15 cellular contexts compared by ENCODE assay signal in genomic region chr7:16062269-16062668, GRCh38.
A peak's percentile ranks its signal among the peaks of the same experiment; 100 is the strongest.
DNase-seq lines count a peak whose midpoint lies in the region; ATAC-seq and TF ChIP-seq lines count a peak whose summit lies in the region.
"Had no signal": no experiment of that assay in that cellular context is flagged by ENCODE, and none has a peak within 500 bp of the region (broad histone marks: within the 10 kb centered on the region; RNA-seq: fewer than 3 reads in every experiment).

No MANE protein-coding gene starts in this region.

- CTCF ChIA-PET in MCF 10A (lab: Yijun Ruan, JAX): interaction anchor here (1.4 kb wide), 1 partner anchor 9 kb away, joined by 4 read pairs; no protein-coding TSS in a partner anchor

- H3K27me3 ChIP-seq in right cardiac atrium (ENCODE audit: control insufficient read depth, insufficient read depth) (no peaks in the 10 kb centered on the region), tibial nerve (no peaks in the 10 kb centered on the region)

- H3K27me3 Mint-ChIP-seq in HFFc6 (ENCODE audit: insufficient read depth) (peaks cover 2% of the 10 kb centered on the region), MCF 10A (ENCODE audit: insufficient read depth, unreplicated experiment) (peaks cover 78% of the 10 kb centered on the region)
- H3K27me3 Mint-ChIP-seq: activated naive CD4-positive, alpha-beta T cell treated with anti-CD3 and anti-CD28 coated beads, Interleukin-2, amount 10 ng/mL, durations not matched to agents 7 days and 5 days had no signal

- intact Hi-C loops in MCF 10A (cut with micrococcal nuclease) (no loop called here), right cardiac atrium (cut with DNase I) (loop anchor here in 1 of 4 donors (10.0 kb wide), 2 partner anchors 227 to 377 kb away; partner anchors contain the start of gene MEOX2)

- H3K36me3 ChIP-seq in tibial nerve: no peaks in the 10 kb centered on the region

- H3K9me3 ChIP-seq in right cardiac atrium (ENCODE audit: control insufficient read depth, low read length) (no peaks in the 10 kb centered on the region), tibial nerve (no peaks in the 10 kb centered on the region)

- H3K9me3 Mint-ChIP-seq in HFFc6: no peaks in the 10 kb centered on the region
- H3K9me3 Mint-ChIP-seq in MCF 10A (ENCODE audit: unreplicated experiment): no peaks in the 10 kb centered on the region
- H3K9me3 Mint-ChIP-seq: activated CD4-positive, alpha-beta memory T cell treated with anti-CD3 and anti-CD28 coated beads for 36 hours; activated naive CD4-positive, alpha-beta T cell treated with anti-CD3 and anti-CD28 coated beads, Interleukin-2, amount 10 ng/mL, durations not matched to agents 7 days and 5 days; memory B cell; stimulated activated naive CD8-positive, alpha-beta T cell treated with anti-CD3 and anti-CD28 coated beads, Interleukin-15, Interleukin-2, amounts not matched to agents 100 ng/mL and 50 ng/mL, for 24 hours had no signal

- DNase-seq in HFFc6 (peak; percentile 69), MCF 10A (ENCODE audit: unreplicated experiment) (peak; percentile 12), right cardiac atrium (no peak), tibial nerve (ENCODE audit: low spot score in 2 of 2) (no peak), Kasumi-1 (lab: John Stamatoyannopoulos, UW) (no peak), SHP77 treated with DMSO at 0.1 percent for 48 hours (lab: John Stamatoyannopoulos, UW) (no peak)
- DNase-seq: activated CD4-positive, alpha-beta memory T cell treated with anti-CD3 and anti-CD28 coated beads for 36 hours; activated naive CD4-positive, alpha-beta T cell treated with anti-CD3 and anti-CD28 coated beads, Interleukin-2, amount 10 ng/mL, durations not matched to agents 7 days and 5 days; GDM1; NCI-H2081; stimulated activated CD4-positive, alpha-beta T cell treated with anti-CD3 and anti-CD28 coated beads, Interleukin-15, amount 100 ng/mL, for 24 hours had no signal

- peak; percentile 71 to 75 for ATAC-seq in right cardiac atrium
- no peak for ATAC-seq in HG03521 (IDR thresholded peaks at IDR 0.05; ENCODE audit: unreplicated experiment)

- no peak overlapping the region for H3K27ac ChIP-seq in right cardiac atrium (ENCODE audit: low read length)
- peak overlapping the region in 3 of 4 donors; percentile 50 to 86 (median 63) for H3K27ac ChIP-seq in tibial nerve
- H3K27ac ChIP-seq: RWPE1 had no signal

- no peak for TF ChIP-seq POLR2A in tibial nerve (IDR thresholded peaks at IDR 0.05)

- H3K4me3 Mint-ChIP-seq in HFFc6: peak overlapping the region; percentile 6; the same call in 1 of the 2 replicates
- no peak overlapping the region for H3K4me3 Mint-ChIP-seq in MCF 10A (ENCODE audit: unreplicated experiment)
- H3K4me3 Mint-ChIP-seq: activated CD4-positive, alpha-beta memory T cell treated with anti-CD3 and anti-CD28 coated beads for 36 hours; activated naive CD4-positive, alpha-beta T cell treated with anti-CD3 and anti-CD28 coated beads, Interleukin-2, amount 10 ng/mL, durations not matched to agents 7 days and 5 days; memory B cell; stimulated activated naive CD8-positive, alpha-beta T cell treated with anti-CD3 and anti-CD28 coated beads, Interleukin-15, Interleukin-2, amounts not matched to agents 100 ng/mL and 50 ng/mL, for 24 hours had no signal

- no peak for TF ChIP-seq CTCF in HFFc6 (IDR thresholded peaks at IDR 0.05)
- TF ChIP-seq CTCF in MCF 10A (IDR thresholded peaks at IDR 0.05; ENCODE audit: unreplicated experiment): no peak
- TF ChIP-seq CTCF in tibial nerve (IDR thresholded peaks at IDR 0.05): no peak

- peak in 1 of 2 donors; percentile 25 for TF ChIP-seq EP300 in tibial nerve (IDR thresholded peaks at IDR 0.05)

- peaks cover 45% of the 10 kb centered on the region for H3K4me1 Mint-ChIP-seq in HFFc6 (ENCODE audit: low read depth)
- H3K4me1 Mint-ChIP-seq in MCF 10A (ENCODE audit: insufficient read depth, unreplicated experiment): peaks cover 3% of the 10 kb centered on the region
- H3K4me1 Mint-ChIP-seq: activated naive CD4-positive, alpha-beta T cell treated with anti-CD3 and anti-CD28 coated beads, Interleukin-2, amount 10 ng/mL, durations not matched to agents 7 days and 5 days; memory B cell had no signal

- POLR2A ChIA-PET in MCF 10A (lab: Yijun Ruan, JAX): interaction anchor here (0.5 kb wide), 1 partner anchor 755 kb away, joined by 3 read pairs; no protein-coding TSS in a partner anchor

- H3K4me1 ChIP-seq in right cardiac atrium (ENCODE audit: control insufficient read depth, insufficient read depth, low read length): no peaks in the 10 kb centered on the region
- peaks cover 0 to 41% (median 9%) of the 10 kb centered on the region in 4 donors for H3K4me1 ChIP-seq in tibial nerve

- WGBS in right cardiac atrium: 25% methylated on average over 1 of the region's 1 CpG
- 2 to 7% methylated on average over 1 of the region's 1 CpG for WGBS in tibial nerve, 2 donors

- no peak overlapping the region; the same call in 1 of the 2 replicates for H3K27ac Mint-ChIP-seq in HFFc6
- no peak overlapping the region for H3K27ac Mint-ChIP-seq in MCF 10A (ENCODE audit: low read depth, unreplicated experiment)
- H3K27ac Mint-ChIP-seq: activated CD4-positive, alpha-beta memory T cell treated with anti-CD3 and anti-CD28 coated beads for 36 hours; activated naive CD4-positive, alpha-beta T cell treated with anti-CD3 and anti-CD28 coated beads, Interleukin-2, amount 10 ng/mL, durations not matched to agents 7 days and 5 days; memory B cell; stimulated activated naive CD8-positive, alpha-beta T cell treated with anti-CD3 and anti-CD28 coated beads, Interleukin-15, Interleukin-2, amounts not matched to agents 100 ng/mL and 50 ng/mL, for 24 hours had no signal

- H3K36me3 Mint-ChIP-seq in HFFc6 (ENCODE audit: low read depth): no peaks in the 10 kb centered on the region
- H3K36me3 Mint-ChIP-seq in MCF 10A (ENCODE audit: insufficient read depth, unreplicated experiment): peaks cover 1% of the 10 kb centered on the region
- H3K36me3 Mint-ChIP-seq: activated CD4-positive, alpha-beta memory T cell treated with anti-CD3 and anti-CD28 coated beads for 36 hours; activated naive CD4-positive, alpha-beta T cell treated with anti-CD3 and anti-CD28 coated beads, Interleukin-2, amount 10 ng/mL, durations not matched to agents 7 days and 5 days; memory B cell had no signal

- H3K4me3 ChIP-seq in right cardiac atrium (ENCODE audit: low read length): no peak overlapping the region
- H3K4me3 ChIP-seq in tibial nerve: no peak overlapping the region

- no TSS peak for BruUV-seq in MCF 10A (replicated peaks; lab: Mats Ljungman, UMichigan)

Comparison
In these comparisons a context has a peak if more than half of its experiments do, and no peak if none do; other contexts are left out.
1. DNase-seq: peak in HFFc6 (single experiment) and MCF 10A (single experiment); none in right cardiac atrium (0 of 3), tibial nerve (0 of 2), Kasumi-1 (0 of 2) and SHP77 treated with DMSO at 0.1 percent for 48 hours (single experiment).